Comparison of ENCODE assay signal across 8 cellular contexts in the genomic region with DNA sequence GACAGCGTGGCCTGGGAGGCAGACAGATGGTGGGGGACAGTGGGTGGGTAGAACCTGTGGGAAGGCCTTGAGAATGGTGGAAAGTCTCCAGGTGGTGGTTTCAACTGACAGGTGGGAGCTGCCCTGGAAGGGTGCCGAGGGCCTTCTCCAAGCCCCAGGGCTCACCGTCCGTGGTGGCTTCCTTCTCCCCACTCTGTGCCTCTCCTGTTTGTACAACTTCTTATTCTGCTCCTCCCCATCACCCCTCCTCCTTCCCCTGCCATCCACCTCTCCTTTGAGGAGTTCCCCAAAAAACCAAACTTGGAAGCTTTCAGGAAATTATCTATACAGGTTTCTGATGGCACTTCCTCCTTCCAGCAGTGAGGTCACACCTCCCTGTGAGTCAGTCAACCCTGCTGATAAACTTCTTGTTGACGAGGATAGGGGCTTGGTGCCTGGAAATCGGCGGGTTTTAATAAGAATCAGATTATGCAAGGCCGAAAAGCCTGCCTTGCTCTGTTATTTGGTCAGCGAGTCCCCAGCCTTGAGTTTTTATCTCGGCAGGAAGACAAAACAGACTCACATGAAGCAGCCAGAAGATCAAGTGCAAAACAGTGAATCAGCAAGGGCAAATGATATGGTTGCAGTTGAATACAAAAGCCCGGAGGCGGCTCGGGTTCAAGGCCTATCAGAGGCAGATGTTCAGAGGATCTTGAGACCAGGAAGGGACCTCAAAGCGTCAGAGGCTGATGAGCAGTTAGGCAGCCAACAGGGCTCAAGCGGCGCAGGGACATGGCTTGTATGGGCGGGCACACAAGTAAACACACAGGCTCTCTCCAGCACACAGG. TPM values are rescaled to one million over a fixed set of nuclear protein-coding genes. Genes with fewer than 3 reads are reported as not detected.
A peak's percentile ranks its signal among the peaks of the same experiment; 100 is the strongest.
DNase-seq lines count a peak whose midpoint lies in the region; ATAC-seq and TF ChIP-seq lines count a peak whose summit lies in the region.

No MANE protein-coding gene starts in this region.

- H3K4me3 ChIP-seq in fibroblast of mammary gland (ENCODE audit: control insufficient read depth, low read depth, low read length) (no peak overlapping the region), psoas muscle (no peak overlapping the region)

- no peak for TF ChIP-seq CTCF in HFFc6 (IDR thresholded peaks at IDR 0.05)
- TF ChIP-seq CTCF in fibroblast of mammary gland (conservative IDR thresholded peaks at IDR 0.05; ENCODE audit: control insufficient read depth, insufficient read depth, low read depth, low read length) = no peak
- TF ChIP-seq CTCF in psoas muscle (IDR thresholded peaks at IDR 0.05) = no peak

- H3K36me3 Mint-ChIP-seq in HFFc6 (ENCODE audit: low read depth) = peaks cover 25% of the 10 kb centered on the region

- H3K36me3 ChIP-seq in psoas muscle (ENCODE audit: insufficient read depth in 1 of 2, low read depth in 1 of 2) = peaks cover 2 to 28% of the 10 kb centered on the region in 2 donors

- H3K27ac ChIP-seq in psoas muscle = peak overlapping the region; percentile 44

- H3K9me3 Mint-ChIP-seq in HFFc6 = no peaks in the 10 kb centered on the region

- intact Hi-C loops in psoas muscle (cut with DNase I) = no loop called here

- H3K4me1 Mint-ChIP-seq in HFFc6 (ENCODE audit: low read depth) = peaks cover 58% of the 10 kb centered on the region

- H3K9me3 ChIP-seq in psoas muscle = no peaks in the 10 kb centered on the region

- DNase-seq in HFFc6 = peak; percentile 75
- peak; percentile 89 for DNase-seq in SKM-1 (lab: John Stamatoyannopoulos, UW; ENCODE audit: unreplicated experiment)
- peak; percentile 88 for DNase-seq in fibroblast of mammary gland (ENCODE audit: low read depth)
- DNase-seq in psoas muscle = peak; percentile 60 to 70
- DNase-seq in cerebellar cortex (ENCODE audit: low spot score) = no peak
- DNase-seq in T-helper 9 cell = no peak
- no peak for DNase-seq in NK-92 treated with Interleukin-12 subunit alpha and Interleukin-12 subunit beta, amount 100 ng/mL, for 24 hours (lab: John Stamatoyannopoulos, UW)

- no peaks in the 10 kb centered on the region for H3K27me3 ChIP-seq in psoas muscle (ENCODE audit: insufficient read depth in 3 of 3, low read length in 2 of 3)

- no peaks in the 10 kb centered on the region; the same call in none of the 2 replicates for H3K27me3 Mint-ChIP-seq in HFFc6 (ENCODE audit: insufficient read depth)

- H3K4me3 Mint-ChIP-seq in HFFc6 = peak overlapping the region; percentile 59

- WGBS in psoas muscle, 3 donors = 81 to 86% (median 81%) methylated on average over 17 of the region's 17 CpGs

- peaks cover 36% of the 10 kb centered on the region for H3K4me1 ChIP-seq in psoas muscle

- H3K27ac Mint-ChIP-seq in HFFc6 = peak overlapping the region; percentile 90

- no peak for ATAC-seq in psoas muscle
- ATAC-seq in HG02759 (IDR thresholded peaks at IDR 0.05; ENCODE audit: unreplicated experiment) = no peak

RNA-seq across cellular contexts. Expression of a gene that starts 9.5 kb away (rescaled TPM):
- total RNA-seq in HFFc6 (2021; fragmentation: NEBNext Ultra II Directional; extraction: Animal tissue kit (Norgen Biotek cat#: 25700)) = 10 to 100 TPM; 25.9 to 34.6 (median 30.0) TPM
- 1 to 10 TPM; 4.1 to 9.3 (median 6.3) TPM for total RNA-seq in psoas muscle
- 1 to 10 TPM; 3.5 to 4.7 (median 3.6) TPM for polyA plus RNA-seq in psoas muscle

RNA-seq across cellular contexts. Expression of a gene that starts 42.1 kb away (rescaled TPM):
- 10 to 100 TPM; 19.0 to 26.6 (median 24.3) TPM for total RNA-seq in HFFc6 (2021; fragmentation: NEBNext Ultra II Directional; extraction: Animal tissue kit (Norgen Biotek cat#: 25700))
- total RNA-seq in psoas muscle = 10 to 100 TPM; 11.8 to 16.7 (median 14.2) TPM
- 10 to 100 TPM; 12.1 to 20.5 (median 15.5) TPM for polyA plus RNA-seq in psoas muscle

Comparison
In these comparisons a context has a peak if more than half of its experiments do, and no peak if none do; other contexts are left out.
1. DNase-seq: peak in HFFc6 (single experiment), SKM-1 (single experiment), fibroblast of mammary gland (single experiment) and psoas muscle (2 of 2); none in cerebellar cortex (single experiment), T-helper 9 cell (single experiment) and NK-92 treated with Interleukin-12 subunit alpha and Interleukin-12 subunit beta, amount 100 ng/mL, for 24 hours (single experiment).